In genomic region chr7:149450821-149451220, GRCh38 we compare ENCODE assay signal across 22 cellular contexts.
"Had no signal": no experiment of that assay in that cellular context is flagged by ENCODE, and none has a peak within 500 bp of the region (broad histone marks: within the 10 kb centered on the region; RNA-seq: fewer than 3 reads in every experiment).

No MANE protein-coding gene starts in this region.

- H3K4me3 Mint-ChIP-seq: activated CD4-positive, alpha-beta T cell treated with anti-CD3 and anti-CD28 coated beads for 36 hours; activated naive CD4-positive, alpha-beta T cell treated with anti-CD3 and anti-CD28 coated beads, Interleukin-2, amount 50 U/mL, for 24 hours; natural killer cell treated with Interleukin-12 subunit alpha and Interleukin-12 subunit beta and Interleukin-15 and Interleukin-18, amount 100 ng/mL, for 72 hours; T-cell; T-helper 2 cell treated with Interferon-gamma antibody and Interleukin-4, amounts not matched to agents 5 μg/mL and 100 μg/mL, for 36 hours had no signal

- H3K27ac ChIP-seq: breast epithelium, esophagus squamous epithelium, left lung, right lobe of liver, testis, transverse colon, uterus had no signal

- H3K9me3 ChIP-seq: breast epithelium, esophagus squamous epithelium, left lung, mucosa of descending colon, right lobe of liver, testis, transverse colon, uterus had no signal

- H3K27me3 ChIP-seq: breast epithelium, esophagus squamous epithelium, left lung, right lobe of liver, testis, transverse colon, uterus had no signal

- H3K27me3 Mint-ChIP-seq: activated CD4-positive, alpha-beta T cell treated with anti-CD3 and anti-CD28 coated beads for 36 hours; activated naive CD4-positive, alpha-beta T cell treated with anti-CD3 and anti-CD28 coated beads, Interleukin-2, amount 50 U/mL, for 24 hours; natural killer cell treated with Interleukin-12 subunit alpha and Interleukin-12 subunit beta and Interleukin-15 and Interleukin-18, amount 100 ng/mL, for 72 hours; T-cell had no signal

- H3K4me1 ChIP-seq: breast epithelium, esophagus squamous epithelium, left lung, right lobe of liver, testis, transverse colon, uterus had no signal

- H3K9me3 Mint-ChIP-seq: activated naive CD4-positive, alpha-beta T cell treated with anti-CD3 and anti-CD28 coated beads, Interleukin-2, amount 50 U/mL, for 24 hours; natural killer cell treated with Interleukin-12 subunit alpha and Interleukin-12 subunit beta and Interleukin-15 and Interleukin-18, amount 100 ng/mL, for 72 hours; T-cell; T-helper 2 cell treated with Interferon-gamma antibody and Interleukin-4, amounts not matched to agents 5 μg/mL and 100 μg/mL, for 36 hours had no signal

- DNase-seq: activated CD4-positive, alpha-beta T cell treated with anti-CD3 and anti-CD28 coated beads for 36 hours; activated CD4-positive, CD25-positive, alpha-beta regulatory T cell; activated gamma-delta T cell treated with Interleukin-2 at 50 U/mL for 16 hours; central memory CD4-positive, alpha-beta T cell; esophagus squamous epithelium; foreskin melanocyte; left lung; mucosa of descending colon; posterior cingulate gyrus; right lobe of liver; stimulated activated CD4-positive, alpha-beta T cell treated with anti-CD3 and anti-CD28 coated beads, Interleukin-12 subunit alpha, Interleukin-12 subunit beta, amount 100 ng/mL, for 4 hours; stimulated activated CD4-positive, alpha-beta T cell treated with anti-CD3 and anti-CD28 coated beads, Interleukin-4, amount 100 ng/mL, for 1 hour; stimulated activated naive CD8-positive, alpha-beta T cell treated with anti-CD3 and anti-CD28 coated beads, Interleukin-15, Interleukin-2, amounts not matched to agents 100 U/mL and 50 U/mL, for 24 hours; T-cell; testis; transverse colon; uterus had no signal

- H3K36me3 ChIP-seq: breast epithelium, uterus had no signal

- ATAC-seq: activated CD4-positive, alpha-beta T cell treated with anti-CD3 and anti-CD28 coated beads for 36 hours; left lung; mucosa of descending colon; natural killer cell treated with Interleukin-12 subunit alpha and Interleukin-12 subunit beta and Interleukin-15 and Interleukin-18, amount 100 ng/mL, for 72 hours; right lobe of liver; stimulated activated naive CD8-positive, alpha-beta T cell treated with anti-CD3 and anti-CD28 coated beads, Interleukin-15, Interleukin-2, amounts not matched to agents 100 U/mL and 50 U/mL, for 24 hours; T-cell had no signal

- H3K4me3 ChIP-seq: breast epithelium, esophagus squamous epithelium, left lung, lung, mucosa of descending colon, right lobe of liver, testis, transverse colon, uterus had no signal

- H3K4me1 Mint-ChIP-seq: activated CD4-positive, alpha-beta T cell treated with anti-CD3 and anti-CD28 coated beads for 36 hours had no signal

- H3K27ac Mint-ChIP-seq: activated CD4-positive, alpha-beta T cell treated with anti-CD3 and anti-CD28 coated beads for 36 hours; activated naive CD4-positive, alpha-beta T cell treated with anti-CD3 and anti-CD28 coated beads, Interleukin-2, amount 50 U/mL, for 24 hours; natural killer cell treated with Interleukin-12 subunit alpha and Interleukin-12 subunit beta and Interleukin-15 and Interleukin-18, amount 100 ng/mL, for 72 hours; T-cell; T-helper 2 cell treated with Interferon-gamma antibody and Interleukin-4, amounts not matched to agents 5 μg/mL and 100 μg/mL, for 36 hours had no signal
